In the genomic region with DNA sequence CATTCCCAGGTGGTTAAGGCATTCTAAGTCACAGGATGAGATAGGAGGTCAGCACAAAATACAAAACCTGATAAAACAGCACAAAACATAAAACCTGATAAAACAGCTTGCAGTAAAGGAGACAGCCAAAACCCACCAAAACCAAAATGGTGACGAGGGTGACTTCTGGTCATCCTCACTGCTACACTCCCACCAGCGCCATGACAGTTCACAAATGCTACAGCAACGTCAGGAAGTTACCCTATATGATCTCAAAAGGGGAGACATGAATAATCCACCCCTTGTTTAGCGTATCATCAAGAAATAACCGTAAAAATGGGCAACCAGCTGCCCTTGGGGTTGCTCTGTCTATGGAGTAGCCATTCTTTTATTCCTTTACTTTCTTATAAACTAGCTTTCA, we compare ENCODE assay signal across 9 cellular contexts. TPM values are rescaled to one million over a fixed set of nuclear protein-coding genes. Genes with fewer than 3 reads are reported as not detected.
"Had no signal": no experiment of that assay in that cellular context is flagged by ENCODE, and none has a peak within 500 bp of the region (broad histone marks: within the 10 kb centered on the region; RNA-seq: fewer than 3 reads in every experiment).

No MANE protein-coding gene starts in this region.

RNA-seq across cellular contexts. Expression of a gene that starts 28.7 kb away (rescaled TPM):
- total RNA-seq: PC-9, Right ventricle myocardium inferior, Right ventricle myocardium superior, RPMI7951, SJCRH30, SJSA1, SK-MEL-5, T-cell had no signal
- polyA plus RNA-seq: SK-N-SH had no signal
